22 cellular contexts compared by ENCODE assay signal in the genomic region with DNA sequence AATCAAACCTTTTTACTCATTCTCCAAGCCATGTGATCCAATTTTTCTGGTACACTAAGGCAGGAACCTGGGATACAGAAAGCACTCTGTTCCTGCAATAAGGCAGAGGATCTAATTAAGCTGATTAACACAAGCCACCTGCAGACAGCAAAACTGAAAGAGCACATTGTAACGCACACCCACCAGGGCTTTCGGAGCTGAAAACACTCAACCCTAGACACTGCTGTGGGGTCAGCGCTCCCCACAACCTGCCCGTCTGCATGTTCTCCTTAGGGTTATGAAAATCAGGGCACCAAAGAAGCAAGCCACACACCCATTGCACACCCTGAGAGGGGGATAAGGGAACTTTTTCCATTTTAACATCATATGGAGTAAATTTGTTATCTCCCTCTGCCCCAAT.
DNase-seq lines count a peak whose midpoint lies in the region; ATAC-seq and TF ChIP-seq lines count a peak whose summit lies in the region.
"Had no signal": no experiment of that assay in that cellular context is flagged by ENCODE, and none has a peak within 500 bp of the region (broad histone marks: within the 10 kb centered on the region; RNA-seq: fewer than 3 reads in every experiment).

No MANE protein-coding gene starts in this region.

- H4K20me1 ChIP-seq in GM23338 (replicated peaks; ENCODE audit: insufficient read depth) (no peaks in the 10 kb centered on the region), Karpas-422 (ENCODE audit: insufficient read depth, low read depth, low read length) (no peaks in the 10 kb centered on the region)
- H4K20me1 ChIP-seq: BLaER1 had no signal

- ATAC-seq in GM23338 = no peak

- no peaks in the 10 kb centered on the region for H3F3A ChIP-seq in GM23338 (replicated peaks; ENCODE audit: low read depth)

- H3K4me1 ChIP-seq in GM23338 (ENCODE audit: insufficient read depth) (no peaks in the 10 kb centered on the region), Karpas-422 (ENCODE audit: low read length) (peaks cover 84% of the 10 kb centered on the region)
- H3K4me1 ChIP-seq: BE2C had no signal

- H2AFZ ChIP-seq in GM23338 (peak overlapping the region; percentile 28; the same call in 1 of the 2 replicates), Karpas-422 (ENCODE audit: low read length) (peak overlapping the region; percentile 3; the same call in 1 of the 2 replicates)

- TF ChIP-seq CTCF in GM23338 (conservative IDR thresholded peaks at IDR 0.05; ENCODE audit: low read depth in 2 of 2) (no peak), WERI-Rb-1 (IDR thresholded peaks at IDR 0.05; ENCODE audit: low read depth, low read length) (no peak)

- peak overlapping the region; percentile 1; the same call in 1 of the 2 replicates for H3K9ac ChIP-seq in Karpas-422 (ENCODE audit: low read length)
- H3K9ac ChIP-seq: BLaER1 had no signal

- H3K27me3 Mint-ChIP-seq in GM23338 (ENCODE audit: insufficient read depth, low read depth, poor library complexity) = no peaks in the 10 kb centered on the region
- H3K27me3 Mint-ChIP-seq: CD4-positive, alpha-beta memory T cell; CD4-positive, CD25-positive, alpha-beta regulatory T cell; CD8-positive, alpha-beta memory T cell had no signal

- no peak overlapping the region for H3K4me3 Mint-ChIP-seq in GM23338
- H3K4me3 Mint-ChIP-seq: CD14-positive monocyte; CD4-positive, alpha-beta memory T cell; CD4-positive, CD25-positive, alpha-beta regulatory T cell; CD8-positive, alpha-beta memory T cell had no signal

- H3K27me3 ChIP-seq in GM23338 (ENCODE audit: insufficient read depth) (no peaks in the 10 kb centered on the region), Karpas-422 (ENCODE audit: low read length) (no peaks in the 10 kb centered on the region), WERI-Rb-1 (ENCODE audit: insufficient read depth, low read depth, severe bottlenecking) (no peaks in the 10 kb centered on the region)
- H3K27me3 ChIP-seq: BE2C, BLaER1 had no signal

- H3K27ac ChIP-seq in GM23338 (ENCODE audit: low read depth) = no peak overlapping the region
- H3K27ac ChIP-seq in Karpas-422 (ENCODE audit: low read length) = peak overlapping the region; percentile 100; the same call in 1 of the 2 replicates
- no peak overlapping the region for H3K27ac ChIP-seq in WERI-Rb-1
- H3K27ac ChIP-seq: BLaER1 had no signal

- H3K4me3 ChIP-seq in GM23338 = no peak overlapping the region
- H3K4me3 ChIP-seq in Karpas-422 (ENCODE audit: low read length) = no peak overlapping the region
- no peak overlapping the region for H3K4me3 ChIP-seq in WERI-Rb-1 (ENCODE audit: low read depth, low read length)
- H3K4me3 ChIP-seq: BLaER1 had no signal

- no peaks in the 10 kb centered on the region for H3K9me3 Mint-ChIP-seq in GM23338

- H3K36me3 ChIP-seq in GM23338 (ENCODE audit: insufficient read depth) (no peaks in the 10 kb centered on the region), Karpas-422 (ENCODE audit: insufficient read depth, low read length) (no peaks in the 10 kb centered on the region), WERI-Rb-1 (no peaks in the 10 kb centered on the region)
- H3K36me3 ChIP-seq: BE2C, BLaER1 had no signal

- no peaks in the 10 kb centered on the region for H3K4me1 Mint-ChIP-seq in GM23338
- H3K4me1 Mint-ChIP-seq: CD14-positive monocyte; CD4-positive, alpha-beta memory T cell; CD4-positive, CD25-positive, alpha-beta regulatory T cell; CD8-positive, alpha-beta memory T cell had no signal

- no peaks in the 10 kb centered on the region for H3K36me3 Mint-ChIP-seq in GM23338 (ENCODE audit: low read depth)
- H3K36me3 Mint-ChIP-seq: CD14-positive monocyte; CD4-positive, alpha-beta memory T cell; CD4-positive, CD25-positive, alpha-beta regulatory T cell had no signal

- no peak overlapping the region for H3K27ac Mint-ChIP-seq in GM23338
- H3K27ac Mint-ChIP-seq: CD14-positive monocyte; CD4-positive, alpha-beta memory T cell; CD4-positive, CD25-positive, alpha-beta regulatory T cell; CD8-positive, alpha-beta memory T cell had no signal

- 0 out of 2 replicates have a peak, but pooled peaks cover 11% of the 10 kb centered on the region for H3K9me2 ChIP-seq in GM23338 (ENCODE audit: insufficient read depth)
- H3K9me2 ChIP-seq in Karpas-422 (replicated peaks; ENCODE audit: insufficient read depth, low read length) = no peaks in the 10 kb centered on the region

- DNase-seq in GM23338 (ENCODE audit: low spot score) (no peak), Karpas-422 (no peak), WERI-Rb-1 (peak; percentile 11), GM03348 (ENCODE audit: low spot score) (no peak)
- DNase-seq in activated CD8-positive, alpha-beta memory T cell treated with anti-CD3 and anti-CD28 coated beads, Interleukin-2, amount 50 U/mL, for 48 hours = no peak
- DNase-seq: 8988T; ACHN; C1 segment of cervical spinal cord; CD4-positive, alpha-beta memory T cell; CD4-positive, CD25-positive, alpha-beta regulatory T cell; CD8-positive, alpha-beta memory T cell; COR-L47; DMS 273 treated with DMSO at 0.1 percent for 48 hours; DMS153; DMS53; DMS79; DND-41; EL; GDM1 had no signal

- H3K4me2 ChIP-seq in GM23338 (no peak overlapping the region), Karpas-422 (ENCODE audit: low read depth, low read length, poor library complexity, severe bottlenecking) (no peak overlapping the region)
- H3K4me2 ChIP-seq: BLaER1 had no signal

- H3K9me3 ChIP-seq in Karpas-422 (ENCODE audit: low read length) (no peaks in the 10 kb centered on the region), WERI-Rb-1 (ENCODE audit: severe bottlenecking) (no peaks in the 10 kb centered on the region)
- H3K9me3 ChIP-seq: BE2C, BLaER1 had no signal

- H3K79me2 ChIP-seq in GM23338 (replicated peaks; ENCODE audit: insufficient read depth) = no peaks in the 10 kb centered on the region
- no peaks in the 10 kb centered on the region for H3K79me2 ChIP-seq in Karpas-422 (ENCODE audit: low read length)

TF ChIP-seq in GM23338, 12 proteins besides CTCF, POLR2A, EP300 and RAD21:
- TF ChIP-seq, protein P1, sequence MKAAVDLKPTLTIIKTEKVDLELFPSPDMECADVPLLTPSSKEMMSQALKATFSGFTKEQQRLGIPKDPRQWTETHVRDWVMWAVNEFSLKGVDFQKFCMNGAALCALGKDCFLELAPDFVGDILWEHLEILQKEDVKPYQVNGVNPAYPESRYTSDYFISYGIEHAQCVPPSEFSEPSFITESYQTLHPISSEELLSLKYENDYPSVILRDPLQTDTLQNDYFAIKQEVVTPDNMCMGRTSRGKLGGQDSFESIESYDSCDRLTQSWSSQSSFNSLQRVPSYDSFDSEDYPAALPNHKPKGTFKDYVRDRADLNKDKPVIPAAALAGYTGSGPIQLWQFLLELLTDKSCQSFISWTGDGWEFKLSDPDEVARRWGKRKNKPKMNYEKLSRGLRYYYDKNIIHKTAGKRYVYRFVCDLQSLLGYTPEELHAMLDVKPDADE (IDR thresholded peaks at IDR 0.05) = no peak
